ENCODE assay signal across 12 cellular contexts in genomic region chr7:837001-837400, GRCh38. TPM values are rescaled to one million over a fixed set of nuclear protein-coding genes. Genes with fewer than 3 reads are reported as not detected.
DNase-seq lines count a peak whose midpoint lies in the region; ATAC-seq and TF ChIP-seq lines count a peak whose summit lies in the region.
"Had no signal": no experiment of that assay in that cellular context is flagged by ENCODE, and none has a peak within 500 bp of the region (broad histone marks: within the 10 kb centered on the region; RNA-seq: fewer than 3 reads in every experiment).

No MANE protein-coding gene starts in this region.

- DNase-seq in Right ventricle myocardium inferior (ENCODE audit: missing footprints) (no peak), cardiac septum (ENCODE audit: low spot score) (no peak), esophagus muscularis mucosa (ENCODE audit: extremely low spot score) (no peak), neural crest cell (ENCODE audit: low read depth, low spot score) (no peak), COLO668 (lab: John Stamatoyannopoulos, UW; ENCODE audit: unreplicated experiment) (no peak), NCI-H1436 treated with DMSO at 0.1 percent for 48 hours (lab: John Stamatoyannopoulos, UW) (no peak), GM13976 (ENCODE audit: low spot score) (no peak)
- no peak for DNase-seq in activated effector memory CD4-positive, alpha-beta T cell treated with anti-CD3 and anti-CD28 coated beads, Interleukin-2, amount 50 U/mL, for 16 hours
- DNase-seq: DMS153; MM.1S; natural killer cell; NK-92 treated with Interleukin-12 subunit alpha and Interleukin-12 subunit beta, amount 100 ng/mL, for 24 hours had no signal

- H3K36me3 Mint-ChIP-seq in neural crest cell (ENCODE audit: low read depth): peaks cover 10% of the 10 kb centered on the region
- H3K36me3 Mint-ChIP-seq: natural killer cell had no signal

- H3K36me3 ChIP-seq in esophagus muscularis mucosa: peaks cover 7 to 37% (median 25%) of the 10 kb centered on the region in 4 donors

- in situ Hi-C loops in GM13976 (cut with MboI; ENCODE audit: low sequenced_read_pairs, unreplicated experiment): no loop called here

- H3K4me3 Mint-ChIP-seq in neural crest cell: no peak overlapping the region
- H3K4me3 Mint-ChIP-seq: natural killer cell had no signal

- no peaks in the 10 kb centered on the region for H3K9me3 Mint-ChIP-seq in neural crest cell
- H3K9me3 Mint-ChIP-seq: natural killer cell had no signal

- peaks cover 21% of the 10 kb centered on the region for H3K4me1 Mint-ChIP-seq in neural crest cell

- TF ChIP-seq CTCF in esophagus muscularis mucosa (IDR thresholded peaks at IDR 0.05): no peak
- TF ChIP-seq CTCF in neural crest cell (conservative IDR thresholded peaks at IDR 0.05): no peak
- TF ChIP-seq CTCF in GM13976 (IDR thresholded peaks at IDR 0.05; ENCODE audit: borderline replicate concordance, control extremely low read depth, extremely low read depth, insufficient read depth, missing control alignments): no peak

- no peaks in the 10 kb centered on the region for H3K27me3 Mint-ChIP-seq in neural crest cell (ENCODE audit: low read depth)

- peak; percentile 25 for ATAC-seq in Right ventricle myocardium inferior
- ATAC-seq: natural killer cell had no signal

- peak overlapping the region; percentile 62 for H3K27ac Mint-ChIP-seq in neural crest cell (ENCODE audit: unreplicated experiment)
- H3K27ac Mint-ChIP-seq: natural killer cell had no signal

- H3K4me3 ChIP-seq in esophagus muscularis mucosa: no peak overlapping the region

- WGBS in esophagus muscularis mucosa: 77% methylated on average over 17 of the region's 19 CpGs

- H3K27me3 ChIP-seq in esophagus muscularis mucosa: no peaks in the 10 kb centered on the region

- TF ChIP-seq EP300 in esophagus muscularis mucosa (IDR thresholded peaks at IDR 0.05): no peak

- H3K4me1 ChIP-seq in esophagus muscularis mucosa: peaks cover 75 to 96% (median 86%) of the 10 kb centered on the region in 4 donors

- TF ChIP-seq POLR2A in esophagus muscularis mucosa (IDR thresholded peaks at IDR 0.05; ENCODE audit: low read depth): no peak

- no peaks in the 10 kb centered on the region for H3K9me3 ChIP-seq in esophagus muscularis mucosa

- H3K27ac ChIP-seq in esophagus muscularis mucosa (replicated peaks in 1 of 4): peak overlapping the region; percentile 90 to 95 (median 92)

- intact Hi-C loops in Right ventricle myocardium inferior (cut with DNase I) (loop anchor here (5.0 kb wide), 1 partner anchor 35 kb away; no protein-coding TSS in a partner anchor), cardiac septum (cut with DNase I) (loop anchor here (5.0 kb wide), 1 partner anchor 35 kb away; no protein-coding TSS in a partner anchor), esophagus muscularis mucosa (cut with DNase I) (loop anchor here (5.0 to 10.0 kb wide), 2 partner anchors 35 to 52 kb away; no protein-coding TSS in a partner anchor)

RNA-seq across cellular contexts. Expression of gene SUN1, which starts 4.7 kb away (rescaled TPM):
- 176 TPM for total RNA-seq in Right ventricle myocardium inferior
- total RNA-seq in cardiac septum: 153 TPM
- 100 to 1,000 TPM; 132 to 149 (median 147) TPM for total RNA-seq in esophagus muscularis mucosa
- 99.9 and 101 TPM in 2 replicates for total RNA-seq in neural crest cell

RNA-seq across cellular contexts. Expression of gene GET4, which starts 39.4 kb away (rescaled TPM):
- total RNA-seq in Right ventricle myocardium inferior (19.1 TPM), cardiac septum (21.3 TPM), esophagus muscularis mucosa (10 to 100 TPM; 24.7 to 41.3 (median 35.2) TPM), neural crest cell (50.4 and 55.2 TPM in 2 replicates)
